ENCODE assay signal across 9 cellular contexts in the genomic region with DNA sequence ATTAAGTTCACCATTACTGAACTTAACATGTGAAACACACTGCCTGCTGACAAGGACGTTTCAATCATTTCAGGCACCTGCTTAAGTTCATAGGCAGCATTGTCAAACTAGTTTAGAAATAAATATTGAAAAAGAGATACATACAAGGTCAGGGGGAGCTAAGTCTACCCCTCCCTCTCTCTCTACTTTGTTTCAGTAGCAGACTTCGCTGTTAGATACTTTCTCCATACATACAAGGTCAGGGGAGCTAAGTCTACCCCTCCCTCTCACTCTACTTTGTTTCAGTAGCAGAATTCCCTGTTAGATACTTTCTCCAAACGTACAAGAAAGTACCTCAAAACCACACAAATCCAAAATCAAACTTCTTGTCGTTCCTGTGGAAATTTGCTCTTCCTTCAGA.
"Had no signal": no experiment of that assay in that cellular context is flagged by ENCODE, and none has a peak within 500 bp of the region (broad histone marks: within the 10 kb centered on the region; RNA-seq: fewer than 3 reads in every experiment).

No MANE protein-coding gene starts in this region.

- H3K4me3 ChIP-seq: GM23248, HAP-1, K562 had no signal

- FAIRE-seq: K562 had no signal

- H3K9me3 ChIP-seq: HAP-1 had no signal

- DNase-seq: GM23248, GOT3, H7, HFFc6, IMR-90 had no signal

- H3K9ac ChIP-seq: GM23248 had no signal

- H3K36me3 ChIP-seq: HAP-1 had no signal

- H3K27ac ChIP-seq: GM23248, HL-60 had no signal

- H2AFZ ChIP-seq: GM23248 had no signal

- H3K4me1 ChIP-seq: HAP-1 had no signal

- ATAC-seq: HCT116, K562 had no signal
